17 cellular contexts compared by ENCODE assay signal in the genomic region with DNA sequence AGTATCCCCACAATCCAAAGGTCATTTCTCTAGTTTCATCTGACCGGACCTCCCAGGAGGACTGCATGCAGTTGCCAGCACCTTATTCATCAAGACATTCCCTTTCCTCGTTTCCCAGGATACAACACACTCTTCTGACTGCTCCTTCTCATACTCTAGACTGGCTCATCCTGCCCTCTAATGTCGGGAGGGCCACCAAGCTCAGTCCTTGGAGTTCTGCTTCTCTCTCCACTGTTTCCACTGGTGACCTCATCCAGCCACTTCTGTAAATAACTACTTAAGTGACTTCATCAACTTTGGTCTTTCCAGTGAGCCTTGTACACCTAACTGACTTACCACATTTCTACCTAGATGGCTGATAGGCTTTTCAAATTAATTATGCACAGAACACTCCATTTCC.
DNase-seq lines count a peak whose midpoint lies in the region; ATAC-seq and FAIRE-seq lines count a peak whose summit lies in the region.
"Had no signal": no experiment of that assay in that cellular context is flagged by ENCODE, and none has a peak within 500 bp of the region (broad histone marks: within the 10 kb centered on the region; RNA-seq: fewer than 3 reads in every experiment).

No MANE protein-coding gene starts in this region.

- no peak for DNase-seq in left ventricle myocardium superior
- no peak for DNase-seq in Right ventricle myocardium inferior (ENCODE audit: missing footprints)
- DNase-seq in RCC 7860 (ENCODE audit: low spot score), result peak; percentile 51
- peak; percentile 65 for DNase-seq in islet precursor cell
- DNase-seq in urothelium cell line (ENCODE audit: low spot score), result peak; percentile 18
- no peak for DNase-seq in AML-193 (lab: John Stamatoyannopoulos, UW)
- DNase-seq in HUDEP-2 (lab: John Stamatoyannopoulos, UW; ENCODE audit: unreplicated experiment in 76 of 76), result no peak
- no peak for DNase-seq in NCI-H128 (lab: John Stamatoyannopoulos, UW; ENCODE audit: unreplicated experiment)
- DNase-seq: activated CD4-positive, alpha-beta T cell treated with anti-CD3 and anti-CD28 coated beads for 1 hour; activated CD8-positive, alpha-beta memory T cell treated with anti-CD3 and anti-CD28 coated beads, Interleukin-2, amount 50 U/mL, for 48 hours; activated naive CD4-positive, alpha-beta T cell; cortex of kidney; NCI-H1417; NCI-H446 treated with DMSO at 0.1 percent for 48 hours; right cardiac atrium; stimulated activated CD4-positive, alpha-beta T cell treated with anti-CD3 and anti-CD28 coated beads, Interleukin-2, amount 100 ng/mL, for 48 hours had no signal

- intact Hi-C loops in left ventricle myocardium superior (cut with micrococcal nuclease) (no loop called here), Right ventricle myocardium inferior (cut with DNase I) (no loop called here)

- ATAC-seq in left ventricle myocardium superior, result peak; percentile 68
- ATAC-seq in Right ventricle myocardium inferior, result no peak
- ATAC-seq: Panc1, right cardiac atrium had no signal

- FAIRE-seq in RCC 7860 (lab: Jason Lieb, UNC) (no peak), urothelium cell line (lab: Jason Lieb, UNC) (no peak)

Comparison
In these comparisons a context has a peak if more than half of its experiments do, and no peak if none do; other contexts are left out.
1. DNase-seq: peak in RCC 7860 (single experiment), islet precursor cell (single experiment) and urothelium cell line (single experiment); none in left ventricle myocardium superior (single experiment), Right ventricle myocardium inferior (single experiment), AML-193 (0 of 2), HUDEP-2 (0 of 76) and NCI-H128 (single experiment).